Comparison of ENCODE assay signal across 8 cellular contexts in genomic region chr13:94419304-94419943, GRCh38.
DNase-seq lines count a peak whose midpoint lies in the region; ATAC-seq lines count a peak whose summit lies in the region.

No MANE protein-coding gene starts in this region.

- H2BK5ac ChIP-seq in mesenchymal stem cell (ENCODE audit: low read depth, low read length, poor library complexity, severe bottlenecking), result no peak overlapping the region

- no peak overlapping the region for H4K8ac ChIP-seq in mesenchymal stem cell (ENCODE audit: low read length)

- no peak overlapping the region for H2AK5ac ChIP-seq in mesenchymal stem cell (ENCODE audit: low read length, severe bottlenecking)

- H3K23ac ChIP-seq in mesenchymal stem cell (ENCODE audit: low read length in 2 of 2), result no peak overlapping the region

- H2BK120ac ChIP-seq in mesenchymal stem cell (ENCODE audit: low read depth, low read length), result no peak overlapping the region

- DNase-seq in T-cell, result no peak
- DNase-seq in mesenchymal stem cell, result peak; percentile 91
- DNase-seq in DMS114 treated with DMSO at 0.1 percent for 48 hours (lab: John Stamatoyannopoulos, UW; ENCODE audit: unreplicated experiment), result no peak
- DNase-seq in GM19240 (ENCODE audit: insufficient read length, low spot score), result no peak

- H3K4me2 ChIP-seq in mesenchymal stem cell (ENCODE audit: low read length, poor library complexity, severe bottlenecking), result no peak overlapping the region

- H3K9ac ChIP-seq in mesenchymal stem cell (ENCODE audit: low read length), result peak overlapping the region; percentile 16

- no peak overlapping the region for H3K4me3 ChIP-seq in mesenchymal stem cell (ENCODE audit: insufficient read depth in 1 of 2, low read depth in 1 of 2, low read length in 2 of 2)

- no peak overlapping the region for H2AFZ ChIP-seq in mesenchymal stem cell (ENCODE audit: low read depth, low read length)

- peaks cover 0 to 3% of the 10 kb centered on the region in 2 experiments for H3K27me3 ChIP-seq in mesenchymal stem cell (ENCODE audit: control insufficient read depth in 1 of 2, insufficient read depth in 1 of 2, low read length in 2 of 2)

- H3K14ac ChIP-seq in mesenchymal stem cell (ENCODE audit: low read length in 2 of 2), result no peak overlapping the region

- H3K27me3 Mint-ChIP-seq in T-cell, result peaks cover 5 to 7% of the 10 kb centered on the region in 2 donors

- peak; percentile 67 for ATAC-seq in GM18498 (IDR thresholded peaks at IDR 0.05; ENCODE audit: unreplicated experiment)
- ATAC-seq in HG02852 (IDR thresholded peaks at IDR 0.05; ENCODE audit: unreplicated experiment), result peak; percentile 66
- ATAC-seq in T-cell (replicated peaks in 1 of 4), result peak; percentile 45 to 81 (median 70)
- ATAC-seq in HG03521 (IDR thresholded peaks at IDR 0.05; ENCODE audit: unreplicated experiment), result no peak
- no peak for ATAC-seq in GM19397 (IDR thresholded peaks at IDR 0.05; ENCODE audit: unreplicated experiment)

- H3K4me1 Mint-ChIP-seq in T-cell, result peaks cover 20 to 28% (median 25%) of the 10 kb centered on the region in 3 donors

- no peak overlapping the region for H2BK15ac ChIP-seq in mesenchymal stem cell (ENCODE audit: low read depth, poor library complexity, severe bottlenecking)

- no peak overlapping the region for H4K91ac ChIP-seq in mesenchymal stem cell (ENCODE audit: low read length)

- no CpG with 5 or more reads among the region's 1 CpG for WGBS in mesenchymal stem cell

- no peak overlapping the region for H3K27ac ChIP-seq in mesenchymal stem cell (ENCODE audit: low read length, poor library complexity, severe bottlenecking)

- no peaks in the 10 kb centered on the region for H3K4me1 ChIP-seq in mesenchymal stem cell (ENCODE audit: control insufficient read depth, insufficient read depth, low read depth, low read length)

- peaks cover 6% of the 10 kb centered on the region for H3K9me3 ChIP-seq in mesenchymal stem cell (ENCODE audit: control insufficient read depth, low read length)

- H3K18ac ChIP-seq in mesenchymal stem cell (ENCODE audit: low read depth in 1 of 2, low read length in 2 of 2), result no peak overlapping the region

- POLR2A ChIA-PET in T-cell (lab: Charles Lee), result no interaction called here

- H3K4ac ChIP-seq in mesenchymal stem cell (ENCODE audit: low read depth in 1 of 2, low read length in 2 of 2), result no peak overlapping the region

- peak overlapping the region; percentile 83 to 91 for H3K27ac Mint-ChIP-seq in T-cell

- no peak overlapping the region for H2BK12ac ChIP-seq in mesenchymal stem cell (ENCODE audit: low read length in 2 of 2)

- no peaks in the 10 kb centered on the region for H3K36me3 Mint-ChIP-seq in T-cell

- peak overlapping the region in 2 of 3 donors; percentile 3 to 61 for H3K4me3 Mint-ChIP-seq in T-cell

- no peaks in the 10 kb centered on the region for H3K79me1 ChIP-seq in mesenchymal stem cell (replicated peaks; ENCODE audit: low read length, poor library complexity, severe bottlenecking)

- no peaks in the 10 kb centered on the region for H3K36me3 ChIP-seq in mesenchymal stem cell (ENCODE audit: control insufficient read depth in 1 of 2, insufficient read depth in 2 of 2, low read depth in 1 of 2, low read length in 2 of 2)

- CTCF ChIA-PET in T-cell (lab: Charles Lee), result no interaction called here

- peaks cover 0 to 27% (median 13%) of the 10 kb centered on the region in 3 donors for H3K9me3 Mint-ChIP-seq in T-cell

Comparison
In these comparisons a context has a peak if more than half of its experiments do, and no peak if none do; other contexts are left out.
1. ATAC-seq: peak in GM18498 (single experiment), HG02852 (single experiment) and T-cell (4 of 4); none in HG03521 (single experiment) and GM19397 (single experiment).